8 cellular contexts compared by ENCODE assay signal in genomic region chr4:158253350-158253980, GRCh38. TPM values are rescaled to one million over a fixed set of nuclear protein-coding genes. Genes with fewer than 3 reads are reported as not detected.
DNase-seq lines count a peak whose midpoint lies in the region; ATAC-seq, FAIRE-seq and TF ChIP-seq lines count a peak whose summit lies in the region.

No MANE protein-coding gene starts in this region.

- H3K4me1 ChIP-seq in esophagus squamous epithelium = peaks cover 0 to 3% (median 0%) of the 10 kb centered on the region in 3 donors

- TF ChIP-seq CTCF in esophagus squamous epithelium (IDR thresholded peaks at IDR 0.05) (peak; percentile 39 to 61 (median 50)), nephron (IDR thresholded peaks at IDR 0.05; ENCODE audit: unreplicated experiment in 3 of 3) (peak; percentile 52 to 63 (median 62))

- no peaks in the 10 kb centered on the region for H3K9me3 Mint-ChIP-seq in nephron

- no peaks in the 10 kb centered on the region for H3K4me1 Mint-ChIP-seq in nephron

- intact Hi-C loops in esophagus squamous epithelium (cut with DNase I) = loop anchor here (10.0 kb wide), 1 partner anchor 59 kb away; no protein-coding TSS in a partner anchor

- peak; percentile 43 for DNase-seq in COLO668 (lab: John Stamatoyannopoulos, UW; ENCODE audit: unreplicated experiment)
- DNase-seq in NCI-H2081 (lab: John Stamatoyannopoulos, UW) = peak; percentile 47 to 77
- DNase-seq in activated CD4-positive, alpha-beta T cell treated with anti-CD3 and anti-CD28 coated beads, Interleukin-2, amount 50 U/mL, for 48 hours = peak; percentile 25 to 34
- DNase-seq in esophagus squamous epithelium (lab: John Stamatoyannopoulos, UW) = no peak
- DNase-seq in urothelium cell line (ENCODE audit: low spot score) = peak; percentile 50

- peak; percentile 68 for ATAC-seq in GM18873 (IDR thresholded peaks at IDR 0.05; ENCODE audit: low FRiP score, unreplicated experiment)
- ATAC-seq in HG03060 (IDR thresholded peaks at IDR 0.05; ENCODE audit: low read depth, unreplicated experiment) = peak; percentile 68

- no peaks in the 10 kb centered on the region for H3K27me3 Mint-ChIP-seq in nephron (ENCODE audit: low read depth)

- no peaks in the 10 kb centered on the region for H3K36me3 Mint-ChIP-seq in nephron (ENCODE audit: low read depth)

- H3K36me3 ChIP-seq in esophagus squamous epithelium = no peaks in the 10 kb centered on the region

- no peaks in the 10 kb centered on the region for H3K9me3 ChIP-seq in esophagus squamous epithelium

- no peak overlapping the region for H3K27ac ChIP-seq in esophagus squamous epithelium

- no peaks in the 10 kb centered on the region for H3K27me3 ChIP-seq in esophagus squamous epithelium

- no peak for FAIRE-seq in urothelium cell line (lab: Jason Lieb, UNC)

- H3K27ac Mint-ChIP-seq in nephron = no peak overlapping the region

- 31% methylated on average over 6 of the region's 6 CpGs for WGBS in esophagus squamous epithelium, 2 donors

- H3K4me3 ChIP-seq in esophagus squamous epithelium = no peak overlapping the region

- no peak overlapping the region for H3K4me3 Mint-ChIP-seq in nephron

- TF ChIP-seq POLR2A in esophagus squamous epithelium (IDR thresholded peaks at IDR 0.05) = no peak

RNA-seq across cellular contexts. Expression of gene TMEM144, which starts 43.2 kb away (rescaled TPM):
- total RNA-seq in esophagus squamous epithelium = 10 to 100 TPM in 2 of 4 donors, 1 to 10 TPM in 2; 3.4 to 12.8 (median 9.5) TPM
